Comparison of ENCODE assay signal across 26 cellular contexts in the genomic region with DNA sequence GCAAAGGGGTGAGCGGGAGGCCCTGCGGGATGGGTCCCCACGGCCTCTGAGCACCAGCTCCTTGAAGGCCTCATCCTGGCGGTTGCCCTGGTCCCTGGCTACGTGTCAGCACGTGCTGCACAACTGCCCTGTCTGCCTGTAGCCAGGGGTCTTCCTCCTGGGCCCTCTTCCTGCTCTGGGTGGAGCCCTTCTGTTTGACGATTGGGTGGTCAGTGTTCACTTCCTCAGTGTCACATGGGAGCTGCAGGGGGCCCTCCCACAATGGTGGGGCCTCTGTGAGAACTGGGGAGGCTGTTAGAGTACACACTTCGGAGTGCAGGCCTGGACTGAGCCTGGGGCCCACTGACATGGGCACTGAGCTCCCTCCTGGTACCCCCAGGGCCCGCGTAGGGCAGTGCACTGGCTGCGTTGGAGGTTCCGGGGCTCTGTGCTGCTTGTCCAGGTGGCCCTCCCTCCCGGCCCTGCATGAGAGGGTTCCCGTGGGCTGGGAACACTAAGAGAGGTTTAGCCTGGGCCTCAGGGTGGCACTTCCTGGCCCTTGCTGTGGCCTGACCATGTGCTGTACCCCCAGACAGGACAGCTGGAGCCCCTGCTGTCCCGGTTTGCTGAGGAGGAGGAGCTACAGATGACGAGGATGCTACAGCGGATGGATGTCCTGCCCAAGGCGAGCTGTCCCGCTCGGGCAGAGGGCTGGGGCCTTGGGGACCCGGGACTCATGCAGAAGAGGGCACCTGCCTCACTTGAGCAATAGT. TPM values are rescaled to one million over a fixed set of nuclear protein-coding genes. Genes with fewer than 3 reads are reported as not detected.
A peak's percentile ranks its signal among the peaks of the same experiment; 100 is the strongest.
DNase-seq lines count a peak whose midpoint lies in the region; ATAC-seq, FAIRE-seq and TF ChIP-seq lines count a peak whose summit lies in the region.
"Had no signal": no experiment of that assay in that cellular context is flagged by ENCODE, and none has a peak within 500 bp of the region (broad histone marks: within the 10 kb centered on the region; RNA-seq: fewer than 3 reads in every experiment).

No MANE protein-coding gene starts in this region.

- no peak for TF ChIP-seq POLR2A in K562 (conservative IDR thresholded peaks at IDR 0.05)

- H3K4me2 ChIP-seq in DND-41 (ENCODE audit: insufficient read depth, low read length): no peak overlapping the region
- no peak overlapping the region for H3K4me2 ChIP-seq in K562 (ENCODE audit: insufficient read depth, low read length)

- H3K79me2 ChIP-seq in DND-41 (ENCODE audit: insufficient read depth, low read length) (no peaks in the 10 kb centered on the region), K562 (ENCODE audit: control insufficient read depth, insufficient read depth, low read length) (no peaks in the 10 kb centered on the region)

- H3K4me3 Mint-ChIP-seq in activated naive CD4-positive, alpha-beta T cell treated with anti-CD3 and anti-CD28 coated beads, Interleukin-2, amount 10 ng/mL, durations not matched to agents 7 days and 5 days: no peak overlapping the region
- no peak overlapping the region for H3K4me3 Mint-ChIP-seq in immature natural killer cell
- H3K4me3 Mint-ChIP-seq: activated naive CD4-positive, alpha-beta T cell treated with anti-CD3 and anti-CD28 coated beads for 36 hours had no signal

- TF ChIP-seq CTCF in DND-41 (IDR thresholded peaks at IDR 0.05; ENCODE audit: borderline replicate concordance, extremely low read depth, low read length, poor library complexity, severe bottlenecking): no peak
- no peak for TF ChIP-seq CTCF in K562 (IDR thresholded peaks at IDR 0.05 in 2 of 3, conservative IDR thresholded peaks at IDR 0.05 in 1 of 3; ENCODE audit: insufficient read depth in 2 of 3, low read depth in 1 of 3, low read length in 3 of 3)

- TF ChIP-seq RAD21 in K562 (CRISPR knock-in tag; conservative IDR thresholded peaks at IDR 0.05 in 1 of 2, IDR thresholded peaks at IDR 0.05 in 1 of 2): no peak

- peak overlapping the region; percentile 58; the same call in 1 of the 2 replicates for H2AFZ ChIP-seq in DND-41 (ENCODE audit: low read depth, low read length)
- H2AFZ ChIP-seq in K562 (ENCODE audit: low read depth, low read length): no peak overlapping the region

- POLR2A ChIA-PET in K562 (lab: Yijun Ruan, JAX): interaction anchor here (1.0 to 3.8 kb wide), 2 partner anchors 14 to 202 kb away, joined by 4 to 19 read pairs; partner anchors contain the start of genes DGCR6L and MED15

- in situ Hi-C loops in K562 (cut with MboI): loop anchor here (25.0 kb wide), 1 partner anchor 1894 kb away; no protein-coding TSS in a partner anchor

- H3K4me3 ChIP-seq in DND-41 (ENCODE audit: low read depth in 1 of 2, low read length in 2 of 2) (no peak overlapping the region), K562 (no peak overlapping the region)
- H3K4me3 ChIP-seq: gastrocnemius medialis, upper lobe of left lung had no signal

- H3K9me3 Mint-ChIP-seq in activated naive CD4-positive, alpha-beta T cell treated with anti-CD3 and anti-CD28 coated beads, Interleukin-2, amount 10 ng/mL, durations not matched to agents 7 days and 5 days: no peaks in the 10 kb centered on the region
- H3K9me3 Mint-ChIP-seq in immature natural killer cell: no peaks in the 10 kb centered on the region
- H3K9me3 Mint-ChIP-seq: activated naive CD4-positive, alpha-beta T cell treated with anti-CD3 and anti-CD28 coated beads for 36 hours had no signal

- H4K20me1 ChIP-seq in DND-41 (ENCODE audit: insufficient read depth, low read length) (no peaks in the 10 kb centered on the region), K562 (replicated peaks; ENCODE audit: control insufficient read depth, insufficient read depth, low read length) (peaks cover 9% of the 10 kb centered on the region; the same call in 1 of the 2 replicates)

- peaks cover 19% of the 10 kb centered on the region for H3K27me3 Mint-ChIP-seq in activated naive CD4-positive, alpha-beta T cell treated with anti-CD3 and anti-CD28 coated beads, Interleukin-2, amount 10 ng/mL, durations not matched to agents 7 days and 5 days
- H3K27me3 Mint-ChIP-seq in immature natural killer cell (ENCODE audit: low read depth in 3 of 3): peaks cover 4 to 9% (median 5%) of the 10 kb centered on the region in 3 donors

- H3K4me1 Mint-ChIP-seq in activated naive CD4-positive, alpha-beta T cell treated with anti-CD3 and anti-CD28 coated beads, Interleukin-2, amount 10 ng/mL, durations not matched to agents 7 days and 5 days: peaks cover 14% of the 10 kb centered on the region
- no peaks in the 10 kb centered on the region for H3K4me1 Mint-ChIP-seq in immature natural killer cell

- H3K27ac Mint-ChIP-seq in activated naive CD4-positive, alpha-beta T cell treated with anti-CD3 and anti-CD28 coated beads, Interleukin-2, amount 10 ng/mL, durations not matched to agents 7 days and 5 days: no peak overlapping the region
- no peak overlapping the region for H3K27ac Mint-ChIP-seq in immature natural killer cell

- no peak for FAIRE-seq in K562 (lab: Jason Lieb, UNC)

- peaks cover under 1% of the 10 kb centered on the region for H3K27me3 ChIP-seq in DND-41 (ENCODE audit: insufficient read depth, low read length, poor library complexity)
- H3K27me3 ChIP-seq in K562 (ENCODE audit: control insufficient read depth in 2 of 2, insufficient read depth in 2 of 2, low read length in 2 of 2): peaks cover 49 to 86% of the 10 kb centered on the region in 2 experiments; a peak in 4 of 5 replicates

- no peaks in the 10 kb centered on the region for H3K36me3 Mint-ChIP-seq in activated naive CD4-positive, alpha-beta T cell treated with anti-CD3 and anti-CD28 coated beads, Interleukin-2, amount 10 ng/mL, durations not matched to agents 7 days and 5 days
- no peaks in the 10 kb centered on the region for H3K36me3 Mint-ChIP-seq in immature natural killer cell

- H3K9me3 ChIP-seq in DND-41 (ENCODE audit: insufficient read depth, low read length, severe bottlenecking): no peaks in the 10 kb centered on the region
- no peaks in the 10 kb centered on the region for H3K9me3 ChIP-seq in K562 (replicated peaks; ENCODE audit: control insufficient read depth, insufficient read depth, low read depth, low read length)
- H3K9me3 ChIP-seq: gastrocnemius medialis, upper lobe of left lung had no signal

- DNase-seq in activated naive CD4-positive, alpha-beta T cell treated with anti-CD3 and anti-CD28 coated beads, Interleukin-2, amount 10 ng/mL, durations not matched to agents 7 days and 5 days: peak; percentile 30
- DNase-seq in activated naive CD4-positive, alpha-beta T cell treated with Interleukin-2 at 50 U/mL for 16 hours: no peak
- DNase-seq in DND-41: peak; percentile 41
- peak; percentile 23 to 57 (median 52) for DNase-seq in K562 (ENCODE audit: extremely low read depth in 1 of 4, low spot score in 3 of 4)
- DNase-seq in posterior vena cava (ENCODE audit: low spot score): peak; percentile 74
- DNase-seq in effector CD4-positive, alpha-beta T cell: no peak
- no peak for DNase-seq in immature natural killer cell
- no peak for DNase-seq in NCI-H2227 (lab: John Stamatoyannopoulos, UW; ENCODE audit: unreplicated experiment)
- DNase-seq: activated CD4-positive, alpha-beta T cell treated with anti-CD3 and anti-CD28 coated beads for 48 hours; activated naive CD4-positive, alpha-beta T cell treated with anti-CD3 and anti-CD28 coated beads for 36 hours; activated T-cell treated with anti-CD3 and anti-CD28 coated beads, Interleukin-2, amount 50 U/mL, for 48 hours; anterior cingulate cortex; caudate nucleus; COR-L47; gastrocnemius medialis; GF-D8; KBM-7; left colon; MM.1S; NCI-H1436 treated with DMSO at 0.1 percent for 48 hours; NCI-H446; NCI-H774; occipital lobe; RPMI8226; stimulated activated CD4-positive, alpha-beta T cell treated with anti-CD3 and anti-CD28 coated beads, Interleukin-2, amount 100 ng/mL, for 48 hours had no signal

- no TSS peak for BruUV-seq in K562 (replicated peaks; lab: Mats Ljungman, UMichigan)

- intact Hi-C loops in K562 (cut with micrococcal nuclease): no loop called here
- intact Hi-C loops in posterior vena cava (cut with DNase I): no loop called here

- TF ChIP-seq EP300 in K562 (IDR thresholded peaks at IDR 0.05; ENCODE audit: low read length): no peak

- H3K9ac ChIP-seq in DND-41 (ENCODE audit: low read depth, low read length) (no peak overlapping the region), K562 (ENCODE audit: insufficient read depth in 1 of 2, low read depth in 2 of 2, low read length in 2 of 2) (peak overlapping the region in 1 of 2 experiments; percentile 49; a peak in 1 of 4 replicates)

- CTCF ChIA-PET in activated naive CD4-positive, alpha-beta T cell treated with anti-CD3 and anti-CD28 coated beads, Interleukin-2, amount 10 ng/mL, durations not matched to agents 7 days and 5 days (lab: Charles Lee): no interaction called here
- CTCF ChIA-PET in K562 (lab: Yijun Ruan, JAX; ENCODE audit: low intra/inter-chr PET ratio): interaction anchor here (0.6 kb wide), 1 partner anchor 164 kb away, joined by 6 read pairs; no protein-coding TSS in a partner anchor

- H3K4me1 ChIP-seq in DND-41 (ENCODE audit: insufficient read depth, low read length) (peaks cover 5% of the 10 kb centered on the region; the same call in 1 of the 2 replicates), K562 (replicated peaks in 1 of 2; ENCODE audit: control insufficient read depth in 2 of 2, insufficient read depth in 2 of 2, low read length in 2 of 2) (peaks cover 0 to 31% of the 10 kb centered on the region in 2 experiments; a peak in 2 of 5 replicates)
- H3K4me1 ChIP-seq: gastrocnemius medialis, upper lobe of left lung had no signal

- 11% methylated on average over 21 of the region's 21 CpGs for WGBS in K562 (ENCODE audit: insufficient coverage, low coverage, missing lambda C conversion rate)

- peaks cover 4% of the 10 kb centered on the region for H3K9me1 ChIP-seq in K562 (ENCODE audit: control insufficient read depth, insufficient read depth, low read length)

- H3K27ac ChIP-seq in DND-41 (ENCODE audit: low read length): no peak overlapping the region
- H3K27ac ChIP-seq in K562 (ENCODE audit: extremely low read depth, low read depth, low read length): no peak overlapping the region
- H3K27ac ChIP-seq: gastrocnemius medialis, upper lobe of left lung had no signal

- H3K36me3 ChIP-seq in DND-41 (ENCODE audit: insufficient read depth, low read length) (no peaks in the 10 kb centered on the region), K562 (ENCODE audit: control insufficient read depth, insufficient read depth, low read length) (no peaks in the 10 kb centered on the region)
- H3K36me3 ChIP-seq: gastrocnemius medialis, upper lobe of left lung had no signal

- peak; percentile 72 for ATAC-seq in DND-41 (ENCODE audit: insufficient read depth, low read depth)
- no peak; the same call in 2 of the 3 replicates for ATAC-seq in K562
- ATAC-seq: left colon had no signal

RNA-seq across cellular contexts. Expression of gene DGCR6L, which starts 13.8 kb away (rescaled TPM):
- total RNA-seq in K562 (2011; cell fraction: chromatin; rRNA removed; ENCODE audit: low replicate concordance): 5.8 and 25.8 TPM in 2 replicates
- total RNA-seq in K562 (2011; cell fraction: nucleolus; rRNA removed): 37.9 and 39.6 TPM in 2 replicates
- 19.9 and 28.5 TPM in 2 replicates for total RNA-seq in K562 (2011; cell fraction: nucleoplasm; rRNA removed)
- total RNA-seq in K562 (2014; rRNA removed) (151 and 163 TPM in 2 replicates), K562 (2014; rRNA removed; fragmentation: Illumina TruSeq; extraction: Trizol) (14.1 and 20.0 TPM in 2 replicates), K562 (2015; rRNA removed; fragmentation: Illumina TruSeq; extraction: Trizol) (78.1 and 78.6 TPM in 2 replicates), K562 (2021) (95.3 and 101 TPM in 2 replicates), posterior vena cava (10 to 100 TPM; 25.7 to 27.1 TPM)
- polyA plus RNA-seq in K562 (2011; rRNA removed) (51.0 and 88.0 TPM in 2 replicates), K562 (2014; fragmentation: Illumina TruSeq; extraction: Trizol) (40.4 and 66.5 TPM in 2 replicates), K562 (2014; fragmentation: Nextera tagmentation; extraction: Ambion mirVana) (1 to 10 TPM; 3.6 to 8.1 TPM), K562 (2014; rRNA removed) (113 and 117 TPM in 2 replicates), immature natural killer cell (100 to 1,000 TPM; 143 to 160 (median 147) TPM)
- 116 and 204 TPM in 2 replicates for polyA plus RNA-seq in K562 (2011; cell fraction: cytosol; rRNA removed)
- polyA plus RNA-seq in K562 (2011; cell fraction: nucleus; rRNA removed): 72.9 and 95.1 TPM in 2 replicates
- polyA plus RNA-seq in K562 (2012): 80.6 and 161 TPM in 2 replicates
- polyA minus RNA-seq in K562 (2011; rRNA and poly(A)+ RNA removed): 14.8 and 17.4 TPM in 2 replicates
- 35.4 and 39.9 TPM in 2 replicates for polyA minus RNA-seq in K562 (2011; cell fraction: cytosol; rRNA and poly(A)+ RNA removed)
- 29.2 and 43.1 TPM in 2 replicates for polyA minus RNA-seq in K562 (2011; cell fraction: nucleus; rRNA and poly(A)+ RNA removed)

RNA-seq across cellular contexts. Expression of gene RTN4R, which starts 38.0 kb away (rescaled TPM):
- total RNA-seq in K562 (2011; cell fraction: chromatin; rRNA removed; ENCODE audit: low replicate concordance): 0.62 and 4.8 TPM in 2 replicates
- 7.4 and 9.8 TPM in 2 replicates for total RNA-seq in K562 (2011; cell fraction: nucleolus; rRNA removed)
- 3.2 and 3.7 TPM in 2 replicates for total RNA-seq in K562 (2011; cell fraction: nucleoplasm; rRNA removed)
- total RNA-seq in K562 (2014; rRNA removed) (1.5 and 2.3 TPM in 2 replicates), K562 (2014; rRNA removed; fragmentation: Illumina TruSeq; extraction: Trizol) (not detected in 2 replicates), K562 (2015; rRNA removed; fragmentation: Illumina TruSeq; extraction: Trizol) (0.41 and 0.43 TPM in 2 replicates), K562 (2021) (2.8 and 3.0 TPM in 2 replicates), posterior vena cava (under 1 TPM; 0.19 to 0.76 TPM)
- polyA plus RNA-seq in K562 (2011; rRNA removed) (1.3 and 4.4 TPM in 2 replicates), K562 (2014; fragmentation: Illumina TruSeq; extraction: Trizol) (0.46 TPM in 1 of 2 replicates, not detected in the other), K562 (2014; fragmentation: Nextera tagmentation; extraction: Ambion mirVana) (under 1 TPM in 1 of 2 experiments, not detected in 1; 0.04 TPM), K562 (2014; rRNA removed) (1.2 and 2.3 TPM in 2 replicates), immature natural killer cell (1 to 10 TPM; 1.1 to 3.9 (median 2.2) TPM)
- 5.9 and 9.9 TPM in 2 replicates for polyA plus RNA-seq in K562 (2011; cell fraction: cytosol; rRNA removed)
- 2.9 and 3.5 TPM in 2 replicates for polyA plus RNA-seq in K562 (2011; cell fraction: nucleus; rRNA removed)
- 2.9 and 4.6 TPM in 2 replicates for polyA plus RNA-seq in K562 (2012)
- 1.0 and 1.5 TPM in 2 replicates for polyA minus RNA-seq in K562 (2011; rRNA and poly(A)+ RNA removed)
- polyA minus RNA-seq in K562 (2011; cell fraction: cytosol; rRNA and poly(A)+ RNA removed): 5.1 and 13.6 TPM in 2 replicates
- 0.40 and 1.3 TPM in 2 replicates for polyA minus RNA-seq in K562 (2011; cell fraction: nucleus; rRNA and poly(A)+ RNA removed)

Comparison
In these comparisons a context has a peak if more than half of its experiments do, and no peak if none do; other contexts are left out.
1. DNase-seq: peak in activated naive CD4-positive, alpha-beta T cell treated with anti-CD3 and anti-CD28 coated beads, Interleukin-2, amount 10 ng/mL, durations not matched to agents 7 days and 5 days (single experiment), DND-41 (single experiment), K562 (4 of 4) and posterior vena cava (single experiment); none in activated naive CD4-positive, alpha-beta T cell treated with Interleukin-2 at 50 U/mL for 16 hours (single experiment), effector CD4-positive, alpha-beta T cell (single experiment), immature natural killer cell (0 of 3) and NCI-H2227 (single experiment).